Comparison of ENCODE assay signal across 1 cellular context in genomic region chr12:49827351-49828099, GRCh38.
TF ChIP-seq lines count a peak whose summit lies in the region.

No MANE protein-coding gene starts in this region.

TF ChIP-seq in HepG2, 621 proteins besides CTCF, POLR2A, EP300 and RAD21 (continues in another document):
- TF ChIP-seq ZNF710 (CRISPR knock-in tag; IDR thresholded peaks at IDR 0.05; ENCODE audit: borderline replicate concordance) = no peak; the same call in 1 of the 2 replicates
- TF ChIP-seq BCL3 (CRISPR knock-in tag; IDR thresholded peaks at IDR 0.05) = 0 out of 2 replicates have a peak, but pooled peaks have one; percentile 40
- 0 out of 2 replicates have a peak, but pooled peaks have one; percentile 10 for TF ChIP-seq ZNF788 (CRISPR knock-in tag; IDR thresholded peaks at IDR 0.05; ENCODE audit: borderline replicate concordance)
- TF ChIP-seq KDM3A (CRISPR knock-in tag; IDR thresholded peaks at IDR 0.05; ENCODE audit: low read depth) = 0 out of 2 replicates have a peak, but pooled peaks have one; percentile 17
- TF ChIP-seq EEA1 (CRISPR knock-in tag; IDR thresholded peaks at IDR 0.05; ENCODE audit: borderline replicate concordance) = 0 out of 2 replicates have a peak, but pooled peaks have one; percentile 46
- peak; percentile 64; the same call in 1 of the 2 replicates for TF ChIP-seq ZNF446 (CRISPR knock-in tag; IDR thresholded peaks at IDR 0.05)
- TF ChIP-seq DMAP1 (CRISPR knock-in tag; IDR thresholded peaks at IDR 0.05) = peak; percentile 44; the same call in 1 of the 2 replicates
- TF ChIP-seq ZNF513 (CRISPR knock-in tag; conservative IDR thresholded peaks at IDR 0.05) = no peak
- TF ChIP-seq UBTF (CRISPR knock-in tag; IDR thresholded peaks at IDR 0.05) = peak; percentile 52; the same call in 1 of the 2 replicates
- TF ChIP-seq HDAC1 (CRISPR knock-in tag; IDR thresholded peaks at IDR 0.05) = peak; percentile 38; the same call in 1 of the 2 replicates
- TF ChIP-seq ZNF232 (CRISPR knock-in tag; IDR thresholded peaks at IDR 0.05; ENCODE audit: borderline replicate concordance) = no peak
- peak; percentile 64 for TF ChIP-seq ZNF687 (CRISPR knock-in tag; IDR thresholded peaks at IDR 0.05)
- no peak for TF ChIP-seq ZNF264 (CRISPR knock-in tag; IDR thresholded peaks at IDR 0.05)
- peak in 1 of 2 experiments; percentile 14; a peak in 1 of 4 replicates for TF ChIP-seq KLF16 (CRISPR knock-in tag; IDR thresholded peaks at IDR 0.05)
- no peak for TF ChIP-seq CAMTA2 (CRISPR knock-in tag; IDR thresholded peaks at IDR 0.05; ENCODE audit: borderline replicate concordance)
- TF ChIP-seq MXD1 (CRISPR knock-in tag; IDR thresholded peaks at IDR 0.05) = no peak; the same call in 1 of the 2 replicates
- TF ChIP-seq ZKSCAN8 (CRISPR knock-in tag; IDR thresholded peaks at IDR 0.05; ENCODE audit: borderline replicate concordance) = no peak
- peak; percentile 61; the same call in 1 of the 2 replicates for TF ChIP-seq ZNF746 (CRISPR knock-in tag; IDR thresholded peaks at IDR 0.05)
- TF ChIP-seq TCF7L2 (IDR thresholded peaks at IDR 0.05; ENCODE audit: low read depth, low read length) = no peak
- no peak for TF ChIP-seq REPIN1 (CRISPR knock-in tag; IDR thresholded peaks at IDR 0.05; ENCODE audit: borderline replicate concordance, low read depth)
- 0 out of 2 replicates have a peak, but pooled peaks have one; percentile 26 for TF ChIP-seq ZNF501 (CRISPR knock-in tag; IDR thresholded peaks at IDR 0.05)
- TF ChIP-seq ZFX (CRISPR knock-in tag; IDR thresholded peaks at IDR 0.05; ENCODE audit: low read depth) = peak; percentile 79
- 0 out of 2 replicates have a peak, but pooled peaks have one; percentile 33 for TF ChIP-seq EED (CRISPR knock-in tag; IDR thresholded peaks at IDR 0.05)
- TF ChIP-seq ZNF790 (CRISPR knock-in tag; IDR thresholded peaks at IDR 0.05; ENCODE audit: borderline replicate concordance) = 0 out of 2 replicates have a peak, but pooled peaks have one; percentile 42
- TF ChIP-seq NFKB2 (CRISPR knock-in tag; IDR thresholded peaks at IDR 0.05; ENCODE audit: borderline replicate concordance) = peak; percentile 5; the same call in 1 of the 2 replicates
- TF ChIP-seq MTERF4 (CRISPR knock-in tag; IDR thresholded peaks at IDR 0.05) = peak; percentile 62; the same call in 1 of the 2 replicates
- peak; percentile 49; the same call in 1 of the 2 replicates for TF ChIP-seq RARA (CRISPR knock-in tag; IDR thresholded peaks at IDR 0.05)
- TF ChIP-seq POGK (CRISPR knock-in tag; conservative IDR thresholded peaks at IDR 0.05) = 0 out of 2 replicates have a peak, but pooled peaks have one; percentile 57
- TF ChIP-seq ZNF704 (CRISPR knock-in tag; IDR thresholded peaks at IDR 0.05; ENCODE audit: borderline replicate concordance) = 0 out of 2 replicates have a peak, but pooled peaks have one; percentile 32
- peak; percentile 4; the same call in 1 of the 2 replicates for TF ChIP-seq TARDBP (CRISPR knock-in tag; IDR thresholded peaks at IDR 0.05)
- no peak for TF ChIP-seq IRX3 (CRISPR knock-in tag; IDR thresholded peaks at IDR 0.05; ENCODE audit: borderline replicate concordance, low read depth)
- TF ChIP-seq RBM39 (IDR thresholded peaks at IDR 0.05; ENCODE audit: low read depth, low read length, poor library complexity, severe bottlenecking) = peak; percentile 9
- TF ChIP-seq ZBTB46 (CRISPR knock-in tag; IDR thresholded peaks at IDR 0.05; ENCODE audit: borderline replicate concordance) = no peak
- 0 out of 2 replicates have a peak, but pooled peaks have one; percentile 53 for TF ChIP-seq ZNF615 (CRISPR knock-in tag; IDR thresholded peaks at IDR 0.05; ENCODE audit: borderline replicate concordance)
- peak; percentile 72 for TF ChIP-seq ZFY (CRISPR knock-in tag; IDR thresholded peaks at IDR 0.05)
- peak; percentile 82 for TF ChIP-seq PHF8 (CRISPR knock-in tag; IDR thresholded peaks at IDR 0.05)
- TF ChIP-seq ZNF430 (CRISPR knock-in tag; IDR thresholded peaks at IDR 0.05) = peak; percentile 55; the same call in 1 of the 2 replicates
- TF ChIP-seq THAP11 (CRISPR knock-in tag; IDR thresholded peaks at IDR 0.05) = peak; percentile 77
- no peak for TF ChIP-seq NR2F6 (IDR thresholded peaks at IDR 0.05)
- peak; percentile 24; the same call in 1 of the 2 replicates for TF ChIP-seq NR2F6 (CRISPR knock-in tag; IDR thresholded peaks at IDR 0.05)
- 0 out of 2 replicates have a peak, but pooled peaks have one; percentile 14 for TF ChIP-seq ATF3 (CRISPR knock-in tag; IDR thresholded peaks at IDR 0.05)
- peak; percentile 62; the same call in 1 of the 2 replicates for TF ChIP-seq ZNF33A (CRISPR knock-in tag; IDR thresholded peaks at IDR 0.05; ENCODE audit: borderline replicate concordance)
- TF ChIP-seq ZNF749 (CRISPR knock-in tag; IDR thresholded peaks at IDR 0.05; ENCODE audit: borderline replicate concordance) = 0 out of 2 replicates have a peak, but pooled peaks have one; percentile 4
